In genomic region chr6:27809067-27809938, GRCh38 we compare ENCODE assay signal across 1 cellular context.
TF ChIP-seq lines count a peak whose summit lies in the region.

No MANE protein-coding gene starts in this region.

TF ChIP-seq in HepG2, 621 proteins besides CTCF, POLR2A, EP300 and RAD21 (continued from another document):
- TF ChIP-seq RNF219 (CRISPR knock-in tag; IDR thresholded peaks at IDR 0.05) = peak; percentile 77; the same call in 1 of the 2 replicates
- peak; percentile 88 for TF ChIP-seq SRSF4 (IDR thresholded peaks at IDR 0.05; ENCODE audit: low read depth, low read length, poor library complexity, severe bottlenecking)
- no peak for TF ChIP-seq MED8 (CRISPR knock-in tag; IDR thresholded peaks at IDR 0.05; ENCODE audit: insufficient replicate concordance)
- 0 out of 2 replicates have a peak, but pooled peaks have one; percentile 8 for TF ChIP-seq ZNF713 (CRISPR knock-in tag; IDR thresholded peaks at IDR 0.05)
